8 cellular contexts compared by ENCODE assay signal in the genomic region with DNA sequence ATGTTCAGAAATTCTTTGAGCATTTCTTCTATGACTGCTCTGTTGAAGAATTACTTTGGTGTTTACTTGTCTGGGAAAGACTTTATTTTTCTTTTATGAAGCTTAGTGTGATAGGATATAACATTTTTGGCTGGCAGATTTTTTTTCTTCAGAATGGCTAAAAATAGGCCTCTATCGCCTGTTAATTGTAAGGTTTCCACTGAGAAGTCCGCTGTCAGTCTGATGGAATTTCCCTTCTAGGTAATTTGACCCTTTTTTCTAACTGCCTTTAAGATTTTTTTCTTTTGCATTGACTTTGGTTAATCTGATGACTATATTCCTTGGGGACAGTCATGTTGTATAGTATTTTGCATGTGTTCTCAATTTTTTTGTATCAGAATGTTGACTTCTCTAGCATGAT.
"Had no signal": no experiment of that assay in that cellular context is flagged by ENCODE, and none has a peak within 500 bp of the region (broad histone marks: within the 10 kb centered on the region; RNA-seq: fewer than 3 reads in every experiment).

No MANE protein-coding gene starts in this region.

- FAIRE-seq: G401.6, GM12878, GM12891, GM12892, GM18507, GM19239 had no signal

- H3K4me3 ChIP-seq: GM12878 had no signal

- DNase-seq: GDM1, GF-D8 had no signal

- ATAC-seq: GM12878 had no signal
